ENCODE assay signal across 1 cellular context in genomic region chr15:70097337-70098169, GRCh38.
A peak's percentile ranks its signal among the peaks of the same experiment; 100 is the strongest.
TF ChIP-seq lines count a peak whose summit lies in the region.

TSS of gene TLE3 (minus strand) at chr15:70097917. CDS start at chr15:70096798, 1,119 bp downstream.

TF ChIP-seq in HEK293, 187 proteins besides CTCF, POLR2A, EP300 and RAD21 (continued from another document and continues in another):
- TF ChIP-seq, protein P1, sequence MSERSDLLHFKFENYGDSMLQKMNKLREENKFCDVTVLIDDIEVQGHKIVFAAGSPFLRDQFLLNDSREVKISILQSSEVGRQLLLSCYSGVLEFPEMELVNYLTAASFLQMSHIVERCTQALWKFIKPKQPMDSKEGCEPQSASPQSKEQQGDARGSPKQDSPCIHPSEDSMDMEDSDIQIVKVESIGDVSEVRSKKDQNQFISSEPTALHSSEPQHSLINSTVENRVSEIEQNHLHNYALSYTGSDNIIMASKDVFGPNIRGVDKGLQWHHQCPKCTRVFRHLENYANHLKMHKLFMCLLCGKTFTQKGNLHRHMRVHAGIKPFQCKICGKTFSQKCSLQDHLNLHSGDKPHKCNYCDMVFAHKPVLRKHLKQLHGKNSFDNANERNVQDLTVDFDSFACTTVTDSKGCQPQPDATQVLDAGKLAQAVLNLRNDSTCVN (tag by site-specific recombination; optimal IDR thresholded peaks at IDR 0.05), result peak; percentile 99
- TF ChIP-seq ZNF558 (tag by site-specific recombination; IDR thresholded peaks at IDR 0.05) (peak; percentile 63), WT1 (tag by site-specific recombination; IDR thresholded peaks at IDR 0.05) (peak; percentile 72; the same call in 1 of the 2 replicates), ZFP37 (tag by site-specific recombination; IDR thresholded peaks at IDR 0.05) (peak; percentile 99), ZNF76 (tag by site-specific recombination; IDR thresholded peaks at IDR 0.05; ENCODE audit: borderline replicate concordance, low read depth) (peak; percentile 74; the same call in 1 of the 2 replicates), OVOL3 (tag by site-specific recombination; IDR thresholded peaks at IDR 0.05) (peak; percentile 88), SP7 (tag by site-specific recombination; IDR thresholded peaks at IDR 0.05) (peak; percentile 95), ZNF2 (tag by site-specific recombination; IDR thresholded peaks at IDR 0.05) (peak; percentile 99), ZNF133 (tag by site-specific recombination; IDR thresholded peaks at IDR 0.05) (peak; percentile 18; the same call in 1 of the 2 replicates), ZNF660 (tag by site-specific recombination; IDR thresholded peaks at IDR 0.05) (peak; percentile 43), PRDM1 (tag by site-specific recombination; IDR thresholded peaks at IDR 0.05) (peak; percentile 26; the same call in 1 of the 2 replicates), ZEB2 (tag by site-specific recombination; IDR thresholded peaks at IDR 0.05) (peak; percentile 99), ZNF341 (tag by site-specific recombination; IDR thresholded peaks at IDR 0.05; ENCODE audit: low read depth) (peak; percentile 97), ZNF148 (tag by site-specific recombination; IDR thresholded peaks at IDR 0.05; ENCODE audit: borderline replicate concordance) (no peak), ZNF23 (tag by site-specific recombination; IDR thresholded peaks at IDR 0.05; ENCODE audit: borderline replicate concordance) (no peak), FEZF1 (tag by site-specific recombination; IDR thresholded peaks at IDR 0.05) (peak; percentile 82), KLF16 (tag by site-specific recombination; IDR thresholded peaks at IDR 0.05) (peak; percentile 93), ZNF146 (tag by site-specific recombination; IDR thresholded peaks at IDR 0.05) (peak; percentile 83), ZNF423 (tag by site-specific recombination; IDR thresholded peaks at IDR 0.05) (peak; percentile 56; the same call in 1 of the 2 replicates), PRDM10 (tag by site-specific recombination; IDR thresholded peaks at IDR 0.05) (peak; percentile 78), ZNF555 (tag by site-specific recombination; conservative IDR thresholded peaks at IDR 0.05) (no peak), KLF8 (tag by site-specific recombination; IDR thresholded peaks at IDR 0.05) (peak; percentile 85), BCL11A (tag by site-specific recombination; IDR thresholded peaks at IDR 0.05; ENCODE audit: low read depth) (peak; percentile 88; the same call in 1 of the 2 replicates), ZBTB8A (tag by site-specific recombination; IDR thresholded peaks at IDR 0.05) (peak; percentile 94), ZXDB (tag by site-specific recombination; IDR thresholded peaks at IDR 0.05) (peak; percentile 96), ZNF354C (tag by site-specific recombination; IDR thresholded peaks at IDR 0.05; ENCODE audit: borderline replicate concordance, low read depth) (no peak), KLF7 (tag by site-specific recombination; IDR thresholded peaks at IDR 0.05; ENCODE audit: borderline replicate concordance) (no peak; the same call in 1 of the 2 replicates), ZBTB7A (tag by site-specific recombination; IDR thresholded peaks at IDR 0.05; ENCODE audit: low read depth) (peak; percentile 99), TSHZ1 (tag by site-specific recombination; IDR thresholded peaks at IDR 0.05; ENCODE audit: borderline replicate concordance) (peak; percentile 84; the same call in 1 of the 2 replicates), TCF7L2 (IDR thresholded peaks at IDR 0.05; ENCODE audit: borderline replicate concordance, low read depth, low read length) (no peak), ZNF792 (tag by site-specific recombination; IDR thresholded peaks at IDR 0.05) (peak; percentile 82; the same call in 1 of the 2 replicates), GFI1B (tag by site-specific recombination; IDR thresholded peaks at IDR 0.05) (peak; percentile 71; the same call in 1 of the 2 replicates), ZNF366 (tag by site-specific recombination; conservative IDR thresholded peaks at IDR 0.05) (no peak)
- TF ChIP-seq, protein P2, sequence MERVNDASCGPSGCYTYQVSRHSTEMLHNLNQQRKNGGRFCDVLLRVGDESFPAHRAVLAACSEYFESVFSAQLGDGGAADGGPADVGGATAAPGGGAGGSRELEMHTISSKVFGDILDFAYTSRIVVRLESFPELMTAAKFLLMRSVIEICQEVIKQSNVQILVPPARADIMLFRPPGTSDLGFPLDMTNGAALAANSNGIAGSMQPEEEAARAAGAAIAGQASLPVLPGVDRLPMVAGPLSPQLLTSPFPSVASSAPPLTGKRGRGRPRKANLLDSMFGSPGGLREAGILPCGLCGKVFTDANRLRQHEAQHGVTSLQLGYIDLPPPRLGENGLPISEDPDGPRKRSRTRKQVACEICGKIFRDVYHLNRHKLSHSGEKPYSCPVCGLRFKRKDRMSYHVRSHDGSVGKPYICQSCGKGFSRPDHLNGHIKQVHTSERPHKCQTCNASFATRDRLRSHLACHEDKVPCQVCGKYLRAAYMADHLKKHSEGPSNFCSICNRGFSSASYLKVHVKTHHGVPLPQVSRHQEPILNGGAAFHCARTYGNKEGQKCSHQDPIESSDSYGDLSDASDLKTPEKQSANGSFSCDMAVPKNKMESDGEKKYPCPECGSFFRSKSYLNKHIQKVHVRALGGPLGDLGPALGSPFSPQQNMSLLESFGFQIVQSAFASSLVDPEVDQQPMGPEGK (tag by site-specific recombination; IDR thresholded peaks at IDR 0.05), result peak; percentile 93
- TF ChIP-seq, protein P3, sequence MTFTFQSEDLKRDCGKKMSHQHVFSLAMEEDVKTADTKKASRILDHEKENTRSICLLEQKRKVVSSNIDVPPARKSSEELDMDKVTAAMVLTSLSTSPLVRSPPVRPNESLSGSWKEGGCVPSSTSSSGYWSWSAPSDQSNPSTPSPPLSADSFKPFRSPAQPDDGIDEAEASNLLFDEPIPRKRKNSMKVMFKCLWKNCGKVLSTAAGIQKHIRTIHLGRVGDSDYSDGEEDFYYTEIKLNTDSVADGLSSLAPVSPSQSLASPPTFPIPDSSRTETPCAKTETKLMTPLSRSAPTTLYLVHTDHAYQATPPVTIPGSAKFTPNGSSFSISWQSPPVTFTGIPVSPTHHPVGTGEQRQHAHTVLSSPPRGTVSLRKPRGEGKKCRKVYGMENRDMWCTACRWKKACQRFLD (tag by site-specific recombination; IDR thresholded peaks at IDR 0.05), result no peak
- TF ChIP-seq, protein P4, sequence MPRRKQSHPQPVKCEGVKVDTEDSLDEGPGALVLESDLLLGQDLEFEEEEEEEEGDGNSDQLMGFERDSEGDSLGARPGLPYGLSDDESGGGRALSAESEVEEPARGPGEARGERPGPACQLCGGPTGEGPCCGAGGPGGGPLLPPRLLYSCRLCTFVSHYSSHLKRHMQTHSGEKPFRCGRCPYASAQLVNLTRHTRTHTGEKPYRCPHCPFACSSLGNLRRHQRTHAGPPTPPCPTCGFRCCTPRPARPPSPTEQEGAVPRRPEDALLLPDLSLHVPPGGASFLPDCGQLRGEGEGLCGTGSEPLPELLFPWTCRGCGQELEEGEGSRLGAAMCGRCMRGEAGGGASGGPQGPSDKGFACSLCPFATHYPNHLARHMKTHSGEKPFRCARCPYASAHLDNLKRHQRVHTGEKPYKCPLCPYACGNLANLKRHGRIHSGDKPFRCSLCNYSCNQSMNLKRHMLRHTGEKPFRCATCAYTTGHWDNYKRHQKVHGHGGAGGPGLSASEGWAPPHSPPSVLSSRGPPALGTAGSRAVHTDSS (tag by site-specific recombination; IDR thresholded peaks at IDR 0.05), result no peak
- TF ChIP-seq, protein P5, sequence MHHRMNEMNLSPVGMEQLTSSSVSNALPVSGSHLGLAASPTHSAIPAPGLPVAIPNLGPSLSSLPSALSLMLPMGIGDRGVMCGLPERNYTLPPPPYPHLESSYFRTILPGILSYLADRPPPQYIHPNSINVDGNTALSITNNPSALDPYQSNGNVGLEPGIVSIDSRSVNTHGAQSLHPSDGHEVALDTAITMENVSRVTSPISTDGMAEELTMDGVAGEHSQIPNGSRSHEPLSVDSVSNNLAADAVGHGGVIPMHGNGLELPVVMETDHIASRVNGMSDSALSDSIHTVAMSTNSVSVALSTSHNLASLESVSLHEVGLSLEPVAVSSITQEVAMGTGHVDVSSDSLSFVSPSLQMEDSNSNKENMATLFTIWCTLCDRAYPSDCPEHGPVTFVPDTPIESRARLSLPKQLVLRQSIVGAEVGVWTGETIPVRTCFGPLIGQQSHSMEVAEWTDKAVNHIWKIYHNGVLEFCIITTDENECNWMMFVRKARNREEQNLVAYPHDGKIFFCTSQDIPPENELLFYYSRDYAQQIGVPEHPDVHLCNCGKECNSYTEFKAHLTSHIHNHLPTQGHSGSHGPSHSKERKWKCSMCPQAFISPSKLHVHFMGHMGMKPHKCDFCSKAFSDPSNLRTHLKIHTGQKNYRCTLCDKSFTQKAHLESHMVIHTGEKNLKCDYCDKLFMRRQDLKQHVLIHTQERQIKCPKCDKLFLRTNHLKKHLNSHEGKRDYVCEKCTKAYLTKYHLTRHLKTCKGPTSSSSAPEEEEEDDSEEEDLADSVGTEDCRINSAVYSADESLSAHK (tag by site-specific recombination; IDR thresholded peaks at IDR 0.05), result peak; percentile 64
- TF ChIP-seq, protein P6, sequence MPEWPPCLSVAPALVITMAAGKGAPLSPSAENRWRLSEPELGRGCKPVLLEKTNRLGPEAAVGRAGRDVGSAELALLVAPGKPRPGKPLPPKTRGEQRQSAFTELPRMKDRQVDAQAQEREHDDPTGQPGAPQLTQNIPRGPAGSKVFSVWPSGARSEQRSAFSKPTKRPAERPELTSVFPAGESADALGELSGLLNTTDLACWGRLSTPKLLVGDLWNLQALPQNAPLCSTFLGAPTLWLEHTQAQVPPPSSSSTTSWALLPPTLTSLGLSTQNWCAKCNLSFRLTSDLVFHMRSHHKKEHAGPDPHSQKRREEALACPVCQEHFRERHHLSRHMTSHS (tag by site-specific recombination; IDR thresholded peaks at IDR 0.05), result peak; percentile 59; the same call in 1 of the 2 replicates
